Comparison of ENCODE assay signal across 8 cellular contexts in the genomic region with DNA sequence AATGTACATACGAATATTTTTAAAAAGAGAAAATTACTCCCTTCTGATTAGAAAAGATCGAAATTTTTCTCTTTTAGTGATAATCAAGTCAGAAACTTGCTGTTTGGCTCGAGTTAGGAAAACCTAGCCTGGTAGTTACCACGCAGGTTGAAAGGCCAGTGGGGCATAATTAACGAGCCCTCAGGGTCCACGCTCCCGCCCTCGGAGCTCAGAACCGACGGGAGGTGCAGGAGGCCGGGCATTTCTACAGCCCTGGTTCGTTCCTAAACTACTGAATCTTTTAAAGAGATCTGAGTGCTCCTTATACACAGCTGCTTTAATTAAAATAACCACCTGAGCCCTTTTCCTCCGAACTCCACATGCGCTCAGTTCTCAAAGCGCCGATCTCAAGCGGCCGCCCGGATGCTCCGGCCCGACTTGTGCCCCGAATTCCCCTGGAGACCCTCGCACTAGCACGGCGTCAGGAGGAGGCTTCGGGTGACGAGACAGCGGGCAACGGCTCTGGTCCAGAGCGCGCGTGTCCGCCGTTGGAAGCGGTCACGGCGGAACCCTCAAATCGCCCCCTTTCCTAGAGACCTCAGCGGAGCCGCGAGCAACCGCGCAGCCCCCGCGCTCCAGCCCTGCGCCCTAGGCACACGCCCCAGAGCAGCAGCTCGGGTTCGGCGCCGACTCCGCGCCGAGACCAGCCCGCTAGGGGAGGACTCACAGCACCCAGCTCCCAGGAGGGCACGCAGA. TPM values are rescaled to one million over a fixed set of nuclear protein-coding genes. Genes with fewer than 3 reads are reported as not detected.
DNase-seq lines count a peak whose midpoint lies in the region; ATAC-seq and TF ChIP-seq lines count a peak whose summit lies in the region.

No MANE protein-coding gene starts in this region.

- RAD21 ChIA-PET in HCT116 (lab: Charles Lee; ENCODE audit: low non-redundant PET in 1 of 2, low total read pairs in 2 of 2, uncharacterized antibody in 2 of 2, unreplicated experiment in 2 of 2) = no interaction called here

- POLR2A ChIA-PET in HCT116 (lab: Charles Lee) = interaction anchor here (0.7 to 1.9 kb wide), 4 partner anchors 8 to 21 kb away, joined by 3 to 6 read pairs (median 4); no protein-coding TSS in a partner anchor
- POLR2A ChIA-PET in OCI-LY7 (lab: Charles Lee) = interaction anchor here (0.9 to 1.9 kb wide), 4 partner anchors 10 to 88 kb away, joined by 3 to 12 read pairs (median 4); no protein-coding TSS in a partner anchor

- H3K4me3 ChIP-seq in HCT116 (replicated peaks in 1 of 2; ENCODE audit: low read depth in 1 of 2, low read length in 2 of 2) (peak overlapping the region; percentile 94 to 98), OCI-LY7 (ENCODE audit: low read depth, low read length, poor library complexity, severe bottlenecking) (peak overlapping the region; percentile 90), endocrine pancreas (ENCODE audit: control insufficient read depth, insufficient read depth, low read length) (peak overlapping the region; percentile 67)

- H3K79me2 ChIP-seq in HCT116 (ENCODE audit: insufficient read depth, low read length) (peaks cover 77% of the 10 kb centered on the region), OCI-LY7 (ENCODE audit: insufficient read depth, low read depth, low read length) (peaks cover 67% of the 10 kb centered on the region)

- CTCF ChIA-PET in HCT116 (lab: Charles Lee) (no interaction called here), OCI-LY7 (lab: Charles Lee; ENCODE audit: unreplicated experiment) (interaction anchor here (0.5 kb wide), 1 partner anchor 117 kb away, joined by 4 read pairs; no protein-coding TSS in a partner anchor)

- H3K36me3 Mint-ChIP-seq in nephron (ENCODE audit: low read depth) = peaks cover 27% of the 10 kb centered on the region

- peak overlapping the region; percentile 98 for H3K9ac ChIP-seq in HCT116 (ENCODE audit: low read length)
- H3K9ac ChIP-seq in endocrine pancreas (ENCODE audit: control insufficient read depth, insufficient read depth, low read length) = peak overlapping the region; percentile 92

- H4K20me1 ChIP-seq in HCT116 (ENCODE audit: insufficient read depth) = no peaks in the 10 kb centered on the region
- peaks cover 36% of the 10 kb centered on the region for H4K20me1 ChIP-seq in OCI-LY7 (ENCODE audit: insufficient read depth, low read length)

- H3K27ac ChIP-seq in HCT116 (ENCODE audit: low read depth, low read length) = peak overlapping the region; percentile 99
- peak overlapping the region; percentile 63 for H3K27ac ChIP-seq in OCI-LY7 (ENCODE audit: low read depth, low read length, poor library complexity, severe bottlenecking)

- TF ChIP-seq RAD21 in HCT116 (IDR thresholded peaks at IDR 0.05; ENCODE audit: low read depth) = no peak

- no peak for ATAC-seq in HCT116

- H3K4me2 ChIP-seq in HCT116 (ENCODE audit: low read length) = peak overlapping the region; percentile 84
- peak overlapping the region; percentile 92 for H3K4me2 ChIP-seq in OCI-LY7 (ENCODE audit: low read length)

- intact Hi-C loops in HCT116 (cut with micrococcal nuclease) = loop anchor here (5.0 to 10.0 kb wide), 2 partner anchors 744 to 823 kb away; no protein-coding TSS in a partner anchor
- intact Hi-C loops in OCI-LY7 (cut with micrococcal nuclease; ENCODE audit: unreplicated experiment) = loop anchor here (5.0 kb wide), 1 partner anchor 851 kb away; a partner anchor contains a TSS

- H3K9me3 ChIP-seq in HCT116 (ENCODE audit: control insufficient read depth in 1 of 2, insufficient read depth in 1 of 2, low read depth in 1 of 2, low read length in 2 of 2) = peaks cover 0 to under 1% of the 10 kb centered on the region in 2 experiments; a peak in 1 of 4 replicates
- H3K9me3 ChIP-seq in OCI-LY7 (ENCODE audit: low read length) = no peaks in the 10 kb centered on the region
- no peaks in the 10 kb centered on the region for H3K9me3 ChIP-seq in endocrine pancreas (ENCODE audit: control insufficient read depth, low read length)

- no peaks in the 10 kb centered on the region for H3K9me2 ChIP-seq in HCT116 (ENCODE audit: insufficient read depth)
- no peaks in the 10 kb centered on the region for H3K9me2 ChIP-seq in OCI-LY7 (ENCODE audit: insufficient read depth, low read length)

- TF ChIP-seq POLR2A in HCT116 (IDR thresholded peaks at IDR 0.05; ENCODE audit: borderline replicate concordance, extremely low read depth, insufficient read depth, insufficient read length) = no peak

- peak overlapping the region; percentile 70 to 96 (median 93) for H3K27ac Mint-ChIP-seq in nephron

- DNase-seq in DMS53 (lab: John Stamatoyannopoulos, UW) (peak; percentile 58), DMS53 treated with DMSO at 0.1 percent for 48 hours (lab: John Stamatoyannopoulos, UW; ENCODE audit: unreplicated experiment) (no peak), HCT116 (ENCODE audit: low read depth, low spot score) (no peak), OCI-LY7 (ENCODE audit: low spot score) (peak; percentile 51), GM19238 (ENCODE audit: insufficient read length, low spot score) (no peak), DMS153 (lab: John Stamatoyannopoulos, UW) (no peak)

- peaks cover 45% of the 10 kb centered on the region for H3K4me1 Mint-ChIP-seq in nephron

- BruUV-seq in HCT116 (replicated peaks; lab: Mats Ljungman, UMichigan) = TSS peak; percentile 82
- TSS peak; percentile 75 for BruUV-seq in OCI-LY7 (replicated peaks; lab: Mats Ljungman, UMichigan)

- H3K27me3 Mint-ChIP-seq in nephron (ENCODE audit: low read depth) = no peaks in the 10 kb centered on the region

- H3K27me3 ChIP-seq in HCT116 (ENCODE audit: insufficient read depth, low read length) = no peaks in the 10 kb centered on the region
- H3K27me3 ChIP-seq in endocrine pancreas (ENCODE audit: control insufficient read depth, insufficient read depth, low read length) = no peaks in the 10 kb centered on the region

- H2AFZ ChIP-seq in HCT116 (ENCODE audit: low read depth, low read length, poor library complexity, severe bottlenecking) (no peak overlapping the region), OCI-LY7 (ENCODE audit: low read length) (peak overlapping the region; percentile 65)

- TF ChIP-seq CTCF in HCT116 (IDR thresholded peaks at IDR 0.05 in 2 of 3, conservative IDR thresholded peaks at IDR 0.05 in 1 of 3; ENCODE audit: borderline replicate concordance in 1 of 3, insufficient read depth in 1 of 3, low read depth in 2 of 3, low read length in 2 of 3) = no peak
- TF ChIP-seq CTCF in OCI-LY7 (conservative IDR thresholded peaks at IDR 0.05; ENCODE audit: low read length) = no peak
- TF ChIP-seq CTCF in nephron (IDR thresholded peaks at IDR 0.05; ENCODE audit: unreplicated experiment in 3 of 3) = no peak

- peaks cover under 1% of the 10 kb centered on the region for H3K9me3 Mint-ChIP-seq in nephron

- H3K4me1 ChIP-seq in HCT116 (ENCODE audit: control insufficient read depth in 1 of 2, insufficient read depth in 2 of 2, low read length in 2 of 2) = peaks cover 19 to 20% of the 10 kb centered on the region in 2 experiments
- H3K4me1 ChIP-seq in OCI-LY7 (ENCODE audit: insufficient read depth, low read length, poor library complexity, severe bottlenecking) = peaks cover 45% of the 10 kb centered on the region
- H3K4me1 ChIP-seq in endocrine pancreas (ENCODE audit: control insufficient read depth, insufficient read depth, low read length) = peaks cover 10% of the 10 kb centered on the region

- H3K4me3 Mint-ChIP-seq in nephron = peak overlapping the region; percentile 96 to 98 (median 96)

- H3K36me3 ChIP-seq in HCT116 (ENCODE audit: control insufficient read depth in 1 of 2, insufficient read depth in 2 of 2, low read length in 2 of 2) (peaks cover 7 to 12% of the 10 kb centered on the region in 2 experiments; a peak in 2 of 4 replicates), OCI-LY7 (ENCODE audit: insufficient read depth, low read length) (peaks cover 62% of the 10 kb centered on the region), endocrine pancreas (ENCODE audit: control insufficient read depth, insufficient read depth, low read length) (no peaks in the 10 kb centered on the region)

TF ChIP-seq in HCT116, 20 proteins besides CTCF, POLR2A, EP300 and RAD21:
- TF ChIP-seq TCF7L2 (IDR thresholded peaks at IDR 0.05; ENCODE audit: borderline replicate concordance, extremely low read depth, insufficient read depth, insufficient read length) (peak; percentile 32), SP1 (IDR thresholded peaks at IDR 0.05; ENCODE audit: low read depth) (no peak)

RNA-seq across cellular contexts. Expression of a gene that starts 0.4 kb away (rescaled TPM):
- total RNA-seq in HCT116 (2021; ENCODE audit: unreplicated experiment) (60.6 TPM), OCI-LY7 (2022) (107 and 108 TPM in 2 replicates)
- 33.6 and 37.8 TPM in 2 replicates for polyA plus RNA-seq in HCT116 (2012)
- 69.5 and 77.2 TPM in 2 replicates for total RNA-seq in OCI-LY7 (2014; rRNA removed; shearing (Covaris generic))

RNA-seq across cellular contexts. Expression of a gene that starts 0.5 kb away (rescaled TPM):
- total RNA-seq in HCT116 (2021; ENCODE audit: unreplicated experiment) (20.6 TPM), OCI-LY7 (2022) (19.0 and 21.3 TPM in 2 replicates)
- 8.1 and 10.4 TPM in 2 replicates for polyA plus RNA-seq in HCT116 (2012)
- total RNA-seq in OCI-LY7 (2014; rRNA removed; shearing (Covaris generic)) = 30.3 and 31.0 TPM in 2 replicates

RNA-seq across cellular contexts. Expression of a gene that starts 22.9 kb away (rescaled TPM):
- total RNA-seq in HCT116 (2021; ENCODE audit: unreplicated experiment) (45.5 TPM), OCI-LY7 (2022) (74.1 and 86.2 TPM in 2 replicates)
- polyA plus RNA-seq in HCT116 (2012) = 22.6 and 32.7 TPM in 2 replicates
- total RNA-seq in OCI-LY7 (2014; rRNA removed; shearing (Covaris generic)) = 42.5 and 45.1 TPM in 2 replicates

RNA-seq across cellular contexts. Expression of a gene that starts 50.0 kb away (rescaled TPM):
- total RNA-seq in HCT116 (2021; ENCODE audit: unreplicated experiment) = 1.5 TPM
- polyA plus RNA-seq in HCT116 (2012) = 0.24 and 0.35 TPM in 2 replicates
- total RNA-seq in OCI-LY7 (2014; rRNA removed; shearing (Covaris generic)) = 7.7 and 10.9 TPM in 2 replicates
- total RNA-seq in OCI-LY7 (2022) = 6.4 and 7.5 TPM in 2 replicates

RNA-seq across cellular contexts. Expression of a gene that starts 50.0 kb away (rescaled TPM):
- total RNA-seq in HCT116 (2021; ENCODE audit: unreplicated experiment) (24.7 TPM), OCI-LY7 (2022) (35.3 and 42.3 TPM in 2 replicates)
- polyA plus RNA-seq in HCT116 (2012) = 27.0 and 32.5 TPM in 2 replicates
- total RNA-seq in OCI-LY7 (2014; rRNA removed; shearing (Covaris generic)) = 16.5 and 23.2 TPM in 2 replicates

Comparison
In these comparisons a context has a peak if more than half of its experiments do, and no peak if none do; other contexts are left out.
1. DNase-seq: peak in DMS53 (single experiment) and OCI-LY7 (single experiment); none in DMS53 treated with DMSO at 0.1 percent for 48 hours (single experiment), HCT116 (single experiment), GM19238 (single experiment) and DMS153 (single experiment).
2. Peak in every context shown above with its lines, with median percentiles within 50 percentile points of each other: H3K4me3 ChIP-seq.